Comparison of ENCODE assay signal across 1 cellular context in the genomic region with DNA sequence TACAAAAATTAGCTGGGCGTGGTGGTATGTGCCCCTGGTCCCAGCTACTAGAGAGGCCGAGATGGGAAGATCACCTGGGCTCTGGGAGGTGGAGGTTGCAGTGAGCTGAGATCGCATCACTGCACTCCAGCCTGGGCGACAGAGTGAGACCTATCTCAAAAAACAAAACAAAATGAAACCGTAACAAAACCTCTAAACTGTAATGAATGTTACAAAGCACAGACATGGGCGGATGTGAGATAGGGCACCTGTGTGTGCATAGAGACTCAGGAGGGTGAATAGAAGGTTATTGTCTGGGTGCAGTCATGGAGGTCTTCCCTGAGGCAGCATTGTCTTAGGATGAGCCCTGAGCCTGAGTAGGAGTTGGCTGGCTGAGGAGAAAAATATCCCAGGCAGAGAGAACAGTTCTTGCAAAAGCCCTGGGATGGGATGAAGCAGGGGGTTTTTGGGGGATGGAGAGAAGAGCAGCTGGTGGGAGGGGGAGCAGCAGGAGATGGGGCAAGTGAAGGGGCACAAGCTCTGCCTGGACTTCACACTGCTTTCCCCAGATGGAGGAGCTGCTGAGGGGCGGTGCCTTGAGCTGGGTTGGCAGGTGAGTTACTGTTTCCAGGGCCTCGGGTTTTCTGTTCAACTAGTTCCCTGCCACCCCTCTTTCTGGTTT.
TF ChIP-seq lines count a peak whose summit lies in the region.

No MANE protein-coding gene starts in this region.

TF ChIP-seq in GM12878, 131 proteins besides CTCF, POLR2A, EP300 and RAD21 (continued from another document and continues in another):
- TF ChIP-seq PAX5 (IDR thresholded peaks at IDR 0.05; ENCODE audit: borderline replicate concordance, low read depth, low read length) (peak; percentile 48; the same call in 1 of the 2 replicates), BCL11A (IDR thresholded peaks at IDR 0.05; ENCODE audit: low read depth, low read length) (no peak), GABPA (IDR thresholded peaks at IDR 0.05; ENCODE audit: low read depth) (no peak), SIN3A (IDR thresholded peaks at IDR 0.05; ENCODE audit: low read depth, low read length) (no peak), ZNF274 (IDR thresholded peaks at IDR 0.05; ENCODE audit: insufficient read depth, insufficient read length) (no peak), ZNF687 (IDR thresholded peaks at IDR 0.05) (0 out of 2 replicates have a peak, but pooled peaks have one; percentile 1), TCF3 (IDR thresholded peaks at IDR 0.05; ENCODE audit: borderline replicate concordance, insufficient read depth, low read depth, low read length) (0 out of 2 replicates have a peak, but pooled peaks have one; percentile 39), ASH2L (IDR thresholded peaks at IDR 0.05; ENCODE audit: borderline replicate concordance, low read depth) (0 out of 2 replicates have a peak, but pooled peaks have one; percentile 8), SREBF2 (IDR thresholded peaks at IDR 0.05; ENCODE audit: low read length) (no peak), RELA (IDR thresholded peaks at IDR 0.05; ENCODE audit: borderline replicate concordance, partially characterized antibody) (no peak), PRDM15 (CRISPR knock-in tag; IDR thresholded peaks at IDR 0.05) (no peak), MAX (IDR thresholded peaks at IDR 0.05; ENCODE audit: low read depth, low read length) (no peak), SREBF1 (IDR thresholded peaks at IDR 0.05; ENCODE audit: low read length) (no peak), TAF1 (IDR thresholded peaks at IDR 0.05; ENCODE audit: borderline replicate concordance, low read depth, low read length) (0 out of 2 replicates have a peak, but pooled peaks have one; percentile 63), SMARCA5 (IDR thresholded peaks at IDR 0.05) (peak; percentile 83; the same call in 1 of the 2 replicates), STAT1 (conservative IDR thresholded peaks at IDR 0.05) (no peak), RUNX3 (IDR thresholded peaks at IDR 0.05; ENCODE audit: low read length) (peak; percentile 39), MTA2 (IDR thresholded peaks at IDR 0.05; ENCODE audit: low read depth) (no peak), HDAC6 (IDR thresholded peaks at IDR 0.05; ENCODE audit: unreplicated experiment) (no peak), WRNIP1 (IDR thresholded peaks at IDR 0.05; ENCODE audit: borderline replicate concordance, low read depth, low read length) (no peak), NFXL1 (IDR thresholded peaks at IDR 0.05; ENCODE audit: borderline replicate concordance) (no peak), POU2F2 (IDR thresholded peaks at IDR 0.05; ENCODE audit: borderline replicate concordance, low read depth, low read length) (no peak), ZNF217 (IDR thresholded peaks at IDR 0.05) (0 out of 2 replicates have a peak, but pooled peaks have one; percentile 19), CBFB (IDR thresholded peaks at IDR 0.05; ENCODE audit: low read depth) (no peak), HDGF (IDR thresholded peaks at IDR 0.05) (0 out of 2 replicates have a peak, but pooled peaks have one; percentile 53), YY1 (IDR thresholded peaks at IDR 0.05; ENCODE audit: low read depth, low read length) (peak; percentile 5; the same call in 1 of the 2 replicates), TARDBP (IDR thresholded peaks at IDR 0.05; ENCODE audit: borderline replicate concordance) (no peak), CHD2 (IDR thresholded peaks at IDR 0.05; ENCODE audit: borderline replicate concordance, low read depth, low read length) (no peak), ZNF24 (IDR thresholded peaks at IDR 0.05) (no peak), IRF5 (IDR thresholded peaks at IDR 0.05; ENCODE audit: borderline replicate concordance) (no peak), NR2C2 (IDR thresholded peaks at IDR 0.05; ENCODE audit: borderline replicate concordance, control insufficient read depth, insufficient read length, low read depth) (no peak), IRF4 (IDR thresholded peaks at IDR 0.05; ENCODE audit: low read depth, low read length) (0 out of 2 replicates have a peak, but pooled peaks have one; percentile 43), ATF2 (IDR thresholded peaks at IDR 0.05; ENCODE audit: low read length) (no peak), TCF12 (IDR thresholded peaks at IDR 0.05; ENCODE audit: low read depth, low read length) (0 out of 2 replicates have a peak, but pooled peaks have one; percentile 13), USF2 (IDR thresholded peaks at IDR 0.05; ENCODE audit: borderline replicate concordance, low read depth, low read length) (no peak), FOXM1 (IDR thresholded peaks at IDR 0.05; ENCODE audit: low read depth, low read length) (no peak), ETV6 (conservative IDR thresholded peaks at IDR 0.05 in 1 of 2, IDR thresholded peaks at IDR 0.05 in 1 of 2; ENCODE audit: borderline replicate concordance in 1 of 2, low read depth in 1 of 2) (peak in 1 of 2 experiments; percentile 29; a peak in 1 of 4 replicates), ATF3 (IDR thresholded peaks at IDR 0.05; ENCODE audit: borderline replicate concordance, extremely low read depth, low read depth, low read length) (no peak)
- TF ChIP-seq, protein P1, sequence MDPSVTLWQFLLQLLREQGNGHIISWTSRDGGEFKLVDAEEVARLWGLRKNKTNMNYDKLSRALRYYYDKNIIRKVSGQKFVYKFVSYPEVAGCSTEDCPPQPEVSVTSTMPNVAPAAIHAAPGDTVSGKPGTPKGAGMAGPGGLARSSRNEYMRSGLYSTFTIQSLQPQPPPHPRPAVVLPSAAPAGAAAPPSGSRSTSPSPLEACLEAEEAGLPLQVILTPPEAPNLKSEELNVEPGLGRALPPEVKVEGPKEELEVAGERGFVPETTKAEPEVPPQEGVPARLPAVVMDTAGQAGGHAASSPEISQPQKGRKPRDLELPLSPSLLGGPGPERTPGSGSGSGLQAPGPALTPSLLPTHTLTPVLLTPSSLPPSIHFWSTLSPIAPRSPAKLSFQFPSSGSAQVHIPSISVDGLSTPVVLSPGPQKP (IDR thresholded peaks at IDR 0.05; ENCODE audit: low read depth, low read length) = no peak
- TF ChIP-seq, protein P2, sequence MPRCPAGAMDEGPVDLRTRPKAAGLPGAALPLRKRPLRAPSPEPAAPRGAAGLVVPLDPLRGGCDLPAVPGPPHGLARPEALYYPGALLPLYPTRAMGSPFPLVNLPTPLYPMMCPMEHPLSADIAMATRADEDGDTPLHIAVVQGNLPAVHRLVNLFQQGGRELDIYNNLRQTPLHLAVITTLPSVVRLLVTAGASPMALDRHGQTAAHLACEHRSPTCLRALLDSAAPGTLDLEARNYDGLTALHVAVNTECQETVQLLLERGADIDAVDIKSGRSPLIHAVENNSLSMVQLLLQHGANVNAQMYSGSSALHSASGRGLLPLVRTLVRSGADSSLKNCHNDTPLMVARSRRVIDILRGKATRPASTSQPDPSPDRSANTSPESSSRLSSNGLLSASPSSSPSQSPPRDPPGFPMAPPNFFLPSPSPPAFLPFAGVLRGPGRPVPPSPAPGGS (IDR thresholded peaks at IDR 0.05; ENCODE audit: borderline replicate concordance, insufficient read depth, low read depth, low read length, poor library complexity, severe bottlenecking) = no peak
- TF ChIP-seq, protein P3, sequence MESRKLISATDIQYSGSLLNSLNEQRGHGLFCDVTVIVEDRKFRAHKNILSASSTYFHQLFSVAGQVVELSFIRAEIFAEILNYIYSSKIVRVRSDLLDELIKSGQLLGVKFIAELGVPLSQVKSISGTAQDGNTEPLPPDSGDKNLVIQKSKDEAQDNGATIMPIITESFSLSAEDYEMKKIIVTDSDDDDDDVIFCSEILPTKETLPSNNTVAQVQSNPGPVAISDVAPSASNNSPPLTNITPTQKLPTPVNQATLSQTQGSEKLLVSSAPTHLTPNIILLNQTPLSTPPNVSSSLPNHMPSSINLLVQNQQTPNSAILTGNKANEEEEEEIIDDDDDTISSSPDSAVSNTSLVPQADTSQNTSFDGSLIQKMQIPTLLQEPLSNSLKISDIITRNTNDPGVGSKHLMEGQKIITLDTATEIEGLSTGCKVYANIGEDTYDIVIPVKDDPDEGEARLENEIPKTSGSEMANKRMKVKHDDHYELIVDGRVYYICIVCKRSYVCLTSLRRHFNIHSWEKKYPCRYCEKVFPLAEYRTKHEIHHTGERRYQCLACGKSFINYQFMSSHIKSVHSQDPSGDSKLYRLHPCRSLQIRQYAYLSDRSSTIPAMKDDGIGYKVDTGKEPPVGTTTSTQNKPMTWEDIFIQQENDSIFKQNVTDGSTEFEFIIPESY (IDR thresholded peaks at IDR 0.05) = no peak
